Comparison of ENCODE assay signal across 20 cellular contexts in genomic region chr6:33655155-33655554, GRCh38. TPM values are rescaled to one million over a fixed set of nuclear protein-coding genes. Genes with fewer than 3 reads are reported as not detected.
DNase-seq lines count a peak whose midpoint lies in the region; TF ChIP-seq lines count a peak whose summit lies in the region.
"Had no signal": no experiment of that assay in that cellular context is flagged by ENCODE, and none has a peak within 500 bp of the region (broad histone marks: within the 10 kb centered on the region; RNA-seq: fewer than 3 reads in every experiment).

No MANE protein-coding gene starts in this region.

- H3K27ac Mint-ChIP-seq in CD8-positive, alpha-beta memory T cell = peak overlapping the region in 6 of 8 donors; percentile 30 to 76 (median 60)

- 41% methylated on average over 2 of the region's 4 CpGs for WGBS in esophagus muscularis mucosa

- no peak for TF ChIP-seq POLR2A in esophagus muscularis mucosa (IDR thresholded peaks at IDR 0.05; ENCODE audit: low read depth)

- intact Hi-C loops in esophagus muscularis mucosa (cut with DNase I) = no loop called here
- intact Hi-C loops in tibial artery (cut with DNase I; ENCODE audit: low total_unique reads) = no loop called here

- no peak for TF ChIP-seq CTCF in BJ (IDR thresholded peaks at IDR 0.05; ENCODE audit: insufficient read depth, low read depth, low read length)
- TF ChIP-seq CTCF in fibroblast of mammary gland (conservative IDR thresholded peaks at IDR 0.05; ENCODE audit: control insufficient read depth, insufficient read depth, low read depth, low read length) = no peak
- no peak for TF ChIP-seq CTCF in esophagus muscularis mucosa (IDR thresholded peaks at IDR 0.05)
- no peak for TF ChIP-seq CTCF in tibial artery (IDR thresholded peaks at IDR 0.05)

- H3K4me3 ChIP-seq in BJ (ENCODE audit: low read depth, low read length) = no peak overlapping the region
- H3K4me3 ChIP-seq in CD8-positive, alpha-beta memory T cell (ENCODE audit: low read length) = no peak overlapping the region
- no peak overlapping the region for H3K4me3 ChIP-seq in fibroblast of mammary gland (ENCODE audit: control insufficient read depth, low read depth, low read length)
- H3K4me3 ChIP-seq in esophagus muscularis mucosa = no peak overlapping the region
- H3K4me3 ChIP-seq in tibial artery = no peak overlapping the region
- H3K4me3 ChIP-seq: BLaER1 treated with 17β-estradiol and CSF1 and Interleukin-3, amounts not matched to agents 10 nM and 100 nM; esophagus squamous epithelium; psoas muscle; upper lobe of right lung had no signal

- TF ChIP-seq EP300 in esophagus muscularis mucosa (IDR thresholded peaks at IDR 0.05) = no peak

- no peaks in the 10 kb centered on the region for H3K9me3 ChIP-seq in CD8-positive, alpha-beta memory T cell (ENCODE audit: low read length)
- H3K9me3 ChIP-seq in esophagus muscularis mucosa (no peaks in the 10 kb centered on the region), tibial artery (no peaks in the 10 kb centered on the region)
- H3K9me3 ChIP-seq: BLaER1 treated with 17β-estradiol and CSF1 and Interleukin-3, amounts not matched to agents 10 nM and 100 nM; esophagus squamous epithelium; psoas muscle; upper lobe of right lung had no signal

- no peaks in the 10 kb centered on the region for H3K27me3 ChIP-seq in BJ (ENCODE audit: control insufficient read depth, insufficient read depth, low read length)
- no peaks in the 10 kb centered on the region for H3K27me3 ChIP-seq in CD8-positive, alpha-beta memory T cell (ENCODE audit: insufficient read depth, low read length, poor library complexity, severe bottlenecking)
- peaks cover 0 to 22% (median 0%) of the 10 kb centered on the region in 4 donors for H3K27me3 ChIP-seq in esophagus muscularis mucosa
- H3K27me3 ChIP-seq in tibial artery = peaks cover 0 to 26% of the 10 kb centered on the region in 2 donors
- H3K27me3 ChIP-seq: BLaER1 treated with 17β-estradiol and CSF1 and Interleukin-3, amounts not matched to agents 10 nM and 100 nM; esophagus squamous epithelium; upper lobe of right lung had no signal

- H3K4me1 Mint-ChIP-seq in CD8-positive, alpha-beta memory T cell = peaks cover 2 to 6% (median 3%) of the 10 kb centered on the region in 3 donors

- H3K36me3 Mint-ChIP-seq in CD8-positive, alpha-beta memory T cell = peaks cover 0 to 70% (median 1%) of the 10 kb centered on the region in 3 donors

- DNase-seq in BJ (ENCODE audit: low read depth) (peak; percentile 16), RPMI7951 (ENCODE audit: low read depth) (peak; percentile 75), fibroblast of mammary gland (ENCODE audit: low read depth) (peak; percentile 54), esophagus muscularis mucosa (ENCODE audit: extremely low spot score) (no peak), tibial artery (no peak)
- DNase-seq in CD8-positive, alpha-beta memory T cell = no peak
- DNase-seq in stimulated activated CD4-positive, alpha-beta T cell treated with anti-CD3 and anti-CD28 coated beads, Interleukin-12 subunit alpha, Interleukin-12 subunit beta, amount 100 ng/mL, for 4 hours = no peak
- DNase-seq: activated CD4-positive, alpha-beta T cell treated with anti-CD3 and anti-CD28 coated beads, Interleukin-2, amount 10 ng/mL, durations not matched to agents 7 days and 5 days; activated CD8-positive, alpha-beta memory T cell treated with anti-CD3 and anti-CD28 coated beads, Interleukin-2, amount 50 U/mL, for 4 hours; activated gamma-delta T cell treated with Interleukin-2 at 50 U/mL for 16 hours; anterior cingulate cortex; central memory CD4-positive, alpha-beta T cell; effector CD4-positive, alpha-beta T cell; esophagus squamous epithelium; left ventricle myocardium superior; NCI-H187 treated with DMSO at 0.1 percent for 48 hours; NCI-H524 treated with DMSO at 0.1 percent for 48 hours; psoas muscle; upper lobe of right lung had no signal

- H3K9me3 Mint-ChIP-seq in CD8-positive, alpha-beta memory T cell = no peaks in the 10 kb centered on the region
- H3K9me3 Mint-ChIP-seq: activated CD4-positive, alpha-beta T cell treated with anti-CD3 and anti-CD28 coated beads, Interleukin-2, amount 10 ng/mL, durations not matched to agents 7 days and 5 days had no signal

- POLR2A ChIA-PET in BJ (lab: Charles Lee) = no interaction called here
- POLR2A ChIA-PET in CD8-positive, alpha-beta memory T cell (lab: Charles Lee) = interaction anchor here (2.0 kb wide), 1 partner anchor 9 kb away, joined by 5 read pairs; no protein-coding TSS in a partner anchor

- H3K27me3 Mint-ChIP-seq in CD8-positive, alpha-beta memory T cell = no peaks in the 10 kb centered on the region
- H3K27me3 Mint-ChIP-seq: activated CD4-positive, alpha-beta T cell treated with anti-CD3 and anti-CD28 coated beads, Interleukin-2, amount 10 ng/mL, durations not matched to agents 7 days and 5 days had no signal

- CTCF ChIA-PET in BJ (lab: Yijun Ruan, JAX) = interaction anchor here (0.8 to 2.7 kb wide), 6 partner anchors 10 to 70 kb away, joined by 3 to 13 read pairs (median 6); no protein-coding TSS in a partner anchor
- CTCF ChIA-PET in CD8-positive, alpha-beta memory T cell (lab: Charles Lee) = interaction anchor here (1.1 kb wide), 1 partner anchor 69 kb away, joined by 3 read pairs; no protein-coding TSS in a partner anchor

- H3K4me1 ChIP-seq in CD8-positive, alpha-beta memory T cell (ENCODE audit: insufficient read depth, low read length) = no peaks in the 10 kb centered on the region
- H3K4me1 ChIP-seq in esophagus muscularis mucosa = peaks cover 0 to 4% (median 0%) of the 10 kb centered on the region in 4 donors
- H3K4me1 ChIP-seq in tibial artery = no peaks in the 10 kb centered on the region
- H3K4me1 ChIP-seq: psoas muscle, upper lobe of right lung had no signal

- no peak overlapping the region for H3K4me3 Mint-ChIP-seq in CD8-positive, alpha-beta memory T cell
- H3K4me3 Mint-ChIP-seq: activated CD4-positive, alpha-beta T cell treated with anti-CD3 and anti-CD28 coated beads, Interleukin-2, amount 10 ng/mL, durations not matched to agents 7 days and 5 days had no signal

- H3K36me3 ChIP-seq in BJ (ENCODE audit: control insufficient read depth, insufficient read depth, low read length) (peaks cover 16% of the 10 kb centered on the region), esophagus muscularis mucosa (peaks cover 0 to 58% (median 25%) of the 10 kb centered on the region in 4 donors), tibial artery (peaks cover 0 to 21% (median 14%) of the 10 kb centered on the region in 3 donors)
- peaks cover 10% of the 10 kb centered on the region for H3K36me3 ChIP-seq in CD8-positive, alpha-beta memory T cell (ENCODE audit: insufficient read depth, low read length)

- no peak overlapping the region for H3K27ac ChIP-seq in CD8-positive, alpha-beta memory T cell (ENCODE audit: low read depth, low read length)
- H3K27ac ChIP-seq in esophagus muscularis mucosa (replicated peaks in 1 of 4) (no peak overlapping the region), tibial artery (no peak overlapping the region)
- H3K27ac ChIP-seq: esophagus squamous epithelium, psoas muscle, upper lobe of right lung had no signal

RNA-seq across cellular contexts. Expression of gene ITPR3, which starts 34.0 kb away (rescaled TPM):
- polyA plus RNA-seq in BJ (2011; rRNA removed) = 8.6 and 16.6 TPM in 2 replicates
- 14.8 and 16.6 TPM in 2 replicates for polyA minus RNA-seq in BJ (2011; rRNA and poly(A)+ RNA removed)
- total RNA-seq in CD8-positive, alpha-beta memory T cell = 10 to 100 TPM; 42.0 to 43.3 TPM
- polyA plus RNA-seq in CD8-positive, alpha-beta memory T cell = 7.9 TPM
- total RNA-seq in RPMI7951 (2014; rRNA removed; shearing (Covaris generic)) = 24.4 and 27.9 TPM in 2 replicates
- 10 to 100 TPM; 12.1 to 24.9 (median 20.5) TPM for total RNA-seq in esophagus muscularis mucosa

RNA-seq across cellular contexts. Expression of gene UQCC2, which starts 56.3 kb away (rescaled TPM):
- 51.7 and 66.5 TPM in 2 replicates for polyA plus RNA-seq in BJ (2011; rRNA removed)
- 7.2 and 11.8 TPM in 2 replicates for polyA minus RNA-seq in BJ (2011; rRNA and poly(A)+ RNA removed)
- 100 to 1,000 TPM; 150 to 157 TPM for total RNA-seq in CD8-positive, alpha-beta memory T cell
- 46.7 TPM for polyA plus RNA-seq in CD8-positive, alpha-beta memory T cell
- 58.2 and 66.4 TPM in 2 replicates for total RNA-seq in RPMI7951 (2014; rRNA removed; shearing (Covaris generic))
- total RNA-seq in esophagus muscularis mucosa = 10 to 100 TPM in 3 of 4 donors, 1 to 10 TPM in 1; 9.4 to 22.2 (median 14.7) TPM

Comparison
In these comparisons a context has a peak if more than half of its experiments do, and no peak if none do; other contexts are left out.
1. DNase-seq: peak in BJ (single experiment), RPMI7951 (single experiment) and fibroblast of mammary gland (single experiment); none in CD8-positive, alpha-beta memory T cell (0 of 5), esophagus muscularis mucosa (single experiment), tibial artery (0 of 2) and stimulated activated CD4-positive, alpha-beta T cell treated with anti-CD3 and anti-CD28 coated beads, Interleukin-12 subunit alpha, Interleukin-12 subunit beta, amount 100 ng/mL, for 4 hours (single experiment).